Comparison of ENCODE assay signal across 25 cellular contexts in genomic region chr14:26722258-26722657, GRCh38.
DNase-seq lines count a peak whose midpoint lies in the region; ATAC-seq, FAIRE-seq and TF ChIP-seq lines count a peak whose summit lies in the region.
"Had no signal": no experiment of that assay in that cellular context is flagged by ENCODE, and none has a peak within 500 bp of the region (broad histone marks: within the 10 kb centered on the region; RNA-seq: fewer than 3 reads in every experiment).

No MANE protein-coding gene starts in this region.

- ATAC-seq in HepG2 (no peak), right lobe of liver (no peak), GM18909 (IDR thresholded peaks at IDR 0.05; ENCODE audit: poor library complexity, unreplicated experiment) (no peak), HG03025 (IDR thresholded peaks at IDR 0.05; ENCODE audit: low FRiP score, unreplicated experiment) (no peak)

- H3K36me3 ChIP-seq in HepG2 (replicated peaks in 1 of 2; ENCODE audit: control insufficient read depth in 1 of 2, insufficient read depth in 2 of 2, low read length in 2 of 2) (no peaks in the 10 kb centered on the region), right lobe of liver (no peaks in the 10 kb centered on the region)
- H3K36me3 ChIP-seq: BE2C, BLaER1 had no signal

- H3K4me3 ChIP-seq in HepG2 (replicated peaks in 1 of 3; ENCODE audit: insufficient read depth in 1 of 3, low read depth in 2 of 3, low read length in 3 of 3), result no peak overlapping the region
- no peak overlapping the region for H3K4me3 ChIP-seq in right lobe of liver
- H3K4me3 ChIP-seq: BLaER1 had no signal

- H3K4me1 ChIP-seq in HepG2 (ENCODE audit: insufficient read depth, low read length) (no peaks in the 10 kb centered on the region), right lobe of liver (no peaks in the 10 kb centered on the region)
- H3K4me1 ChIP-seq: BE2C had no signal

- BruUV-seq in HepG2 (replicated peaks; lab: Mats Ljungman, UMichigan), result no TSS peak

- H3K9ac ChIP-seq in HepG2 (ENCODE audit: insufficient read depth, low read depth, low read length), result no peak overlapping the region
- H3K9ac ChIP-seq: BLaER1 had no signal

- H3K27me3 ChIP-seq in HepG2 (ENCODE audit: control insufficient read depth in 1 of 2, insufficient read depth in 2 of 2, low read length in 2 of 2), result no peaks in the 10 kb centered on the region
- H3K27me3 ChIP-seq in right lobe of liver, result no peaks in the 10 kb centered on the region
- H3K27me3 ChIP-seq: BE2C, BLaER1 had no signal

- POLR2A ChIA-PET in HepG2 (lab: Yijun Ruan, JAX), result no interaction called here

- intact Hi-C loops in HepG2 (cut with micrococcal nuclease; ENCODE audit: unreplicated experiment) (no loop called here), right lobe of liver (cut with DNase I) (no loop called here)

- H3K79me2 ChIP-seq in HepG2 (ENCODE audit: insufficient read depth, low read length), result no peaks in the 10 kb centered on the region

- TF ChIP-seq CTCF in HepG2 (CRISPR knock-in tag; IDR thresholded peaks at IDR 0.05), result no peak
- TF ChIP-seq CTCF in right lobe of liver (IDR thresholded peaks at IDR 0.05), result no peak

- DNase-seq in HepG2 (ENCODE audit: low spot score) (no peak), right lobe of liver (no peak), occipital lobe (lab: John Stamatoyannopoulos, UW) (no peak)
- DNase-seq: ACHN; BE2C; C1 segment of cervical spinal cord; CD4-positive, alpha-beta memory T cell; CD4-positive, CD25-positive, alpha-beta regulatory T cell; CD8-positive, alpha-beta memory T cell; COR-L47; DMS 273 treated with DMSO at 0.1 percent for 48 hours; DMS153; DMS53; DMS79; DND-41; EL; GF-D8 had no signal

- no peak for TF ChIP-seq RAD21 in HepG2 (CRISPR knock-in tag; IDR thresholded peaks at IDR 0.05)

- no peak for FAIRE-seq in HepG2 (lab: Jason Lieb, UNC)
- FAIRE-seq in colon (lab: Jason Lieb, UNC), result peak; percentile 5
- FAIRE-seq in islet of Langerhans (lab: Jason Lieb, UNC), result peak; percentile 65
- FAIRE-seq: GM12891, GM19239 had no signal

- TF ChIP-seq POLR2A in HepG2 (IDR thresholded peaks at IDR 0.05; ENCODE audit: insufficient read depth in 1 of 2, low read depth in 2 of 2, low read length in 2 of 2), result no peak
- TF ChIP-seq POLR2A in right lobe of liver (IDR thresholded peaks at IDR 0.05), result no peak

- H3K9me3 ChIP-seq in HepG2 (ENCODE audit: low read length) (peaks cover 80% of the 10 kb centered on the region), right lobe of liver (no peaks in the 10 kb centered on the region)
- H3K9me3 ChIP-seq: BE2C, BLaER1 had no signal

- TF ChIP-seq EP300 in HepG2 (IDR thresholded peaks at IDR 0.05; ENCODE audit: low read depth in 2 of 2, low read length in 2 of 2), result no peak
- TF ChIP-seq EP300 in HepG2 (CRISPR knock-in tag; IDR thresholded peaks at IDR 0.05; ENCODE audit: borderline replicate concordance), result no peak

- no peak overlapping the region for H2AFZ ChIP-seq in HepG2 (ENCODE audit: low read length)

- H3K27ac ChIP-seq in HepG2 (ENCODE audit: extremely low read length, insufficient read depth, low read length), result no peak overlapping the region
- H3K27ac ChIP-seq in right lobe of liver, result no peak overlapping the region
- H3K27ac ChIP-seq: 22Rv1, BLaER1 had no signal

- in situ Hi-C loops in HepG2 (cut with HindIII; ENCODE audit: extremely low pct_ligation_motif_present, low pct_unique_long_range_greater_than_20kb), result no loop called here

- CTCF ChIA-PET in HepG2 (lab: Yijun Ruan, JAX; ENCODE audit: low intra/inter-chr PET ratio, low total read pairs), result no interaction called here

- no peak overlapping the region for H3K4me2 ChIP-seq in HepG2 (ENCODE audit: low read depth, low read length)
- H3K4me2 ChIP-seq: BLaER1 had no signal

- no peaks in the 10 kb centered on the region for H4K20me1 ChIP-seq in HepG2 (ENCODE audit: insufficient read depth, low read length)
- H4K20me1 ChIP-seq: BLaER1 had no signal

TF ChIP-seq in HepG2, 621 proteins besides CTCF, POLR2A, EP300 and RAD21:
- peak; percentile 97 for TF ChIP-seq SRSF9 (IDR thresholded peaks at IDR 0.05; ENCODE audit: borderline replicate concordance, insufficient read depth, low read depth, low read length, poor library complexity, severe bottlenecking)
- no peak for TF ChIP-seq ZNF296 (CRISPR knock-in tag; conservative IDR thresholded peaks at IDR 0.05)
- TF ChIP-seq, protein P1, sequence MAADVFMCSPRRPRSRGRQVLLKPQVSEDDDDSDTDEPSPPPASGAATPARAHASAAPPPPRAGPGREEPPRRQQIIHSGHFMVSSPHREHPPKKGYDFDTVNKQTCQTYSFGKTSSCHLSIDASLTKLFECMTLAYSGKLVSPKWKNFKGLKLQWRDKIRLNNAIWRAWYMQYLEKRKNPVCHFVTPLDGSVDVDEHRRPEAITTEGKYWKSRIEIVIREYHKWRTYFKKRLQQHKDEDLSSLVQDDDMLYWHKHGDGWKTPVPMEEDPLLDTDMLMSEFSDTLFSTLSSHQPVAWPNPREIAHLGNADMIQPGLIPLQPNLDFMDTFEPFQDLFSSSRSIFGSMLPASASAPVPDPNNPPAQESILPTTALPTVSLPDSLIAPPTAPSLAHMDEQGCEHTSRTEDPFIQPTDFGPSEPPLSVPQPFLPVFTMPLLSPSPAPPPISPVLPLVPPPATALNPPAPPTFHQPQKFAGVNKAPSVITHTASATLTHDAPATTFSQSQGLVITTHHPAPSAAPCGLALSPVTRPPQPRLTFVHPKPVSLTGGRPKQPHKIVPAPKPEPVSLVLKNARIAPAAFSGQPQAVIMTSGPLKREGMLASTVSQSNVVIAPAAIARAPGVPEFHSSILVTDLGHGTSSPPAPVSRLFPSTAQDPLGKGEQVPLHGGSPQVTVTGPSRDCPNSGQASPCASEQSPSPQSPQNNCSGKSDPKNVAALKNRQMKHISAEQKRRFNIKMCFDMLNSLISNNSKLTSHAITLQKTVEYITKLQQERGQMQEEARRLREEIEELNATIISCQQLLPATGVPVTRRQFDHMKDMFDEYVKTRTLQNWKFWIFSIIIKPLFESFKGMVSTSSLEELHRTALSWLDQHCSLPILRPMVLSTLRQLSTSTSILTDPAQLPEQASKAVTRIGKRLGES (CRISPR knock-in tag; IDR thresholded peaks at IDR 0.05; ENCODE audit: borderline replicate concordance), result no peak
- TF ChIP-seq ZNF225 (CRISPR knock-in tag; IDR thresholded peaks at IDR 0.05), result no peak
- no peak for TF ChIP-seq ZNF512 (CRISPR knock-in tag; IDR thresholded peaks at IDR 0.05)
- TF ChIP-seq SETDB1 (CRISPR knock-in tag; IDR thresholded peaks at IDR 0.05; ENCODE audit: borderline replicate concordance), result no peak
- no peak for TF ChIP-seq POLR2AphosphoS5 (IDR thresholded peaks at IDR 0.05; ENCODE audit: low read depth, low read length)
- TF ChIP-seq SNRNP70 (IDR thresholded peaks at IDR 0.05; ENCODE audit: low read depth, low read length), result peak; percentile 88; the same call in 1 of the 2 replicates
- peak; percentile 95; the same call in 1 of the 2 replicates for TF ChIP-seq U2AF2 (IDR thresholded peaks at IDR 0.05; ENCODE audit: low read depth, low read length)
- no peak for TF ChIP-seq ZKSCAN1 (IDR thresholded peaks at IDR 0.05; ENCODE audit: low read length)
- no peak for TF ChIP-seq ZNF256 (CRISPR knock-in tag; conservative IDR thresholded peaks at IDR 0.05)
- TF ChIP-seq CSRNP1 (CRISPR knock-in tag; IDR thresholded peaks at IDR 0.05), result no peak
- no peak for TF ChIP-seq CBX1 (IDR thresholded peaks at IDR 0.05; ENCODE audit: low read depth)
- TF ChIP-seq HNRNPUL1 (IDR thresholded peaks at IDR 0.05; ENCODE audit: low read depth, low read length), result 0 out of 2 replicates have a peak, but pooled peaks have one; percentile 18
- TF ChIP-seq TCF7L2 (IDR thresholded peaks at IDR 0.05; ENCODE audit: low read depth, low read length), result 0 out of 2 replicates have a peak, but pooled peaks have one; percentile 33
TF ChIP-seq in HepG2: peak in this region for 5.
